23 cellular contexts compared by ENCODE assay signal in the genomic region with DNA sequence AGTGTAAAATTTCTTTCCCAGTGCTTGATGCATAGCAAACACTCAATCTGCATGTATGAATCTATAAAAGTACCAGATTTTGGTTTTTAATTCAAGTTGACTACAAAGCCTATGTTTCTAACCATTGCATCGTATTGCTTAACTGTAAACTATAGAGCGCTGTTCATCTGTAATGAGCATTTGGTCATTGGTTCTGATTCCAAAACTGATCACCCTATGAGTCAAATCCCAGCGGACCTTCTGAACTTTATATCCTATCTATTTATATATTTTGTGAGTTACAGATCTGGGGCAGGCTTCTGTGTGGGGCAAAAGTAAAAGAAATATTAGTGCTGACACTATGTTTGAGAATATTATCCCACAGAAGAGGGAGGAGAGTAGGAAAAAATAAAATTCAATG.
"Had no signal": no experiment of that assay in that cellular context is flagged by ENCODE, and none has a peak within 500 bp of the region (broad histone marks: within the 10 kb centered on the region; RNA-seq: fewer than 3 reads in every experiment).

No MANE protein-coding gene starts in this region.

- H3K9me3 ChIP-seq: esophagus squamous epithelium had no signal

- H3K36me3 ChIP-seq: brain microvascular endothelial cell, esophagus squamous epithelium, WERI-Rb-1 had no signal

- H3K4me1 ChIP-seq: esophagus squamous epithelium had no signal

- H3K4me3 ChIP-seq: coronary artery, dorsolateral prefrontal cortex, esophagus squamous epithelium had no signal

- DNase-seq: activated B cell treated with CpG ODN at 0.5 μM for 24 hours; activated CD4-positive, alpha-beta T cell treated with anti-CD3 and anti-CD28 coated beads for 48 hours; activated CD4-positive, alpha-beta T cell treated with anti-CD3 and anti-CD28 coated beads, Interleukin-2, amount 50 U/mL, for 1 hour; activated CD4-positive, alpha-beta T cell treated with anti-CD3 and anti-CD28 coated beads, Interleukin-2, amount 50 U/mL, for 48 hours; activated CD8-positive, alpha-beta memory T cell treated with anti-CD3 and anti-CD28 coated beads for 24 hours; activated CD8-positive, alpha-beta T cell treated with anti-CD3 and anti-CD28 coated beads for 36 hours; activated effector memory CD4-positive, alpha-beta T cell treated with anti-CD3 and anti-CD28 coated beads, Interleukin-2, amount 50 U/mL, for 16 hours; activated naive CD4-positive, alpha-beta T cell treated with anti-CD3 and anti-CD28 coated beads for 36 hours; activated naive CD8-positive, alpha-beta T cell treated with anti-CD3 and anti-CD28 coated beads for 36 hours; activated naive CD8-positive, alpha-beta T cell treated with anti-CD3 and anti-CD28 coated beads, Interleukin-2, amount 50 U/mL, for 24 hours; activated T-cell treated with anti-CD3 and anti-CD28 coated beads, Interleukin-2, amount 50 U/mL, for 1 hour; activated T-cell treated with anti-CD3 and anti-CD28 coated beads, Interleukin-2, amount 50 U/mL, for 48 hours; brain microvascular endothelial cell; dorsolateral prefrontal cortex; effector memory CD8-positive, alpha-beta T cell; esophagus squamous epithelium; foreskin fibroblast; head of caudate nucleus; T-helper 2 cell; WERI-Rb-1 had no signal

- ATAC-seq: activated CD4-positive, CD25-positive, alpha-beta regulatory T cell treated with anti-CD3 and anti-CD28 coated beads, Interleukin-2, amount 50 U/mL, for 24 hours; activated CD8-positive, alpha-beta T cell treated with anti-CD3 and anti-CD28 coated beads for 36 hours; activated naive CD8-positive, alpha-beta T cell treated with anti-CD3 and anti-CD28 coated beads, Interleukin-2, amount 50 U/mL, for 24 hours; effector memory CD8-positive, alpha-beta T cell had no signal

- H3K27me3 ChIP-seq: brain microvascular endothelial cell, dorsolateral prefrontal cortex, esophagus squamous epithelium had no signal

- H3K27ac ChIP-seq: brain microvascular endothelial cell, dorsolateral prefrontal cortex, epithelial cell of prostate, esophagus squamous epithelium, WERI-Rb-1 had no signal
